1 cellular context compared by ENCODE assay signal in the genomic region with DNA sequence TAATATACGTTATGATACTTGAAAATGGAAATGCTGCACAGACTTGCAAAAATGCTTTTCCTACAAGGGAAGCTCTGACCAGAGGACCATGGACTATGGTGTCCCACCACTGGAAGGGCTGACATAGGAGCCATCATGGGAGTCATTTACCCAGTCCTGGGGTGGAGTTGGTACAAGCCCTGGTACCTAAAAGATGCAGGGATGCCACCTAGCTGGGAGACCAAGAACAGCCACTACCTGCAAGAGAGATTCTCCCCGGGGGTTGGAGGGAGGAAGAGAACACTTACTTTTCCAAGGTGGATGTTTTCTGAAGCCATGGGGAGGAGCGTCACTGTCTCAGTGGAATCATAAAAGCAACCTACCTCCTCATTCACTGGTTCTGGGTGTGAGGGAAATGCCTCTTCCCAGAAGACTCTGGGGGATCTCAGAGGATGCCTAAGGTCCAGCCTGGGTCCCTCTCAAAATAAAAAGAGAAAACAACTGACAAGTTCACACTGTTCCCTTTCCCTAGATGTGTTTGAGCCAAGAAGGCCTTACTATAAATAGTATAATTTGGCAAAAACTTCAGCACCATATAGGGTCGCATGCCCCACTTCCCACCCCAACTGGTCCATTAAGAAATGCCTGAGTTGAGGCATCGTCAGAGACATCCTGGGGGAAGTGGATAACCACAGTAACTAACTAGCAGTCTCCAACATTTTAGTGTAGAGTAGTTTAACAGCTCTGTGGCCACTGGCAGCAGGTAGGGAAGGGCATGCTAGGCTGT.
TF ChIP-seq lines count a peak whose summit lies in the region.

No MANE protein-coding gene starts in this region.

TF ChIP-seq in H1, 55 proteins besides CTCF, POLR2A, EP300 and RAD21 (continued from another document):
- TF ChIP-seq CHD7 (IDR thresholded peaks at IDR 0.05; ENCODE audit: insufficient replicate concordance, low read length) (no peak), ATF3 (IDR thresholded peaks at IDR 0.05; ENCODE audit: insufficient read depth, low read depth, low read length) (no peak), KDM1A (IDR thresholded peaks at IDR 0.05; ENCODE audit: borderline replicate concordance, low read length) (no peak), SP2 (IDR thresholded peaks at IDR 0.05; ENCODE audit: low read length) (no peak), ASH2L (IDR thresholded peaks at IDR 0.05; ENCODE audit: low read length) (no peak), POU5F1 (IDR thresholded peaks at IDR 0.05; ENCODE audit: low read depth, low read length) (no peak), ZNF274 (IDR thresholded peaks at IDR 0.05; ENCODE audit: borderline replicate concordance, extremely low read depth, low read length) (no peak), RBBP5 (IDR thresholded peaks at IDR 0.05; ENCODE audit: borderline replicate concordance, low read depth, low read length) (no peak), KDM5A (IDR thresholded peaks at IDR 0.05; ENCODE audit: low read length) (no peak), JUN (IDR thresholded peaks at IDR 0.05; ENCODE audit: low read depth, low read length) (no peak), SP4 (IDR thresholded peaks at IDR 0.05; ENCODE audit: low read length) (no peak), RFX5 (IDR thresholded peaks at IDR 0.05; ENCODE audit: borderline replicate concordance, low read depth, low read length) (no peak), CHD2 (IDR thresholded peaks at IDR 0.05; ENCODE audit: low read length) (no peak), BACH1 (IDR thresholded peaks at IDR 0.05; ENCODE audit: low read length) (no peak), HDAC6 (IDR thresholded peaks at IDR 0.05; ENCODE audit: low read depth, low read length) (no peak), TCF12 (IDR thresholded peaks at IDR 0.05; ENCODE audit: low read depth, low read length) (no peak)
